Comparison of ENCODE assay signal across 11 cellular contexts in the genomic region with DNA sequence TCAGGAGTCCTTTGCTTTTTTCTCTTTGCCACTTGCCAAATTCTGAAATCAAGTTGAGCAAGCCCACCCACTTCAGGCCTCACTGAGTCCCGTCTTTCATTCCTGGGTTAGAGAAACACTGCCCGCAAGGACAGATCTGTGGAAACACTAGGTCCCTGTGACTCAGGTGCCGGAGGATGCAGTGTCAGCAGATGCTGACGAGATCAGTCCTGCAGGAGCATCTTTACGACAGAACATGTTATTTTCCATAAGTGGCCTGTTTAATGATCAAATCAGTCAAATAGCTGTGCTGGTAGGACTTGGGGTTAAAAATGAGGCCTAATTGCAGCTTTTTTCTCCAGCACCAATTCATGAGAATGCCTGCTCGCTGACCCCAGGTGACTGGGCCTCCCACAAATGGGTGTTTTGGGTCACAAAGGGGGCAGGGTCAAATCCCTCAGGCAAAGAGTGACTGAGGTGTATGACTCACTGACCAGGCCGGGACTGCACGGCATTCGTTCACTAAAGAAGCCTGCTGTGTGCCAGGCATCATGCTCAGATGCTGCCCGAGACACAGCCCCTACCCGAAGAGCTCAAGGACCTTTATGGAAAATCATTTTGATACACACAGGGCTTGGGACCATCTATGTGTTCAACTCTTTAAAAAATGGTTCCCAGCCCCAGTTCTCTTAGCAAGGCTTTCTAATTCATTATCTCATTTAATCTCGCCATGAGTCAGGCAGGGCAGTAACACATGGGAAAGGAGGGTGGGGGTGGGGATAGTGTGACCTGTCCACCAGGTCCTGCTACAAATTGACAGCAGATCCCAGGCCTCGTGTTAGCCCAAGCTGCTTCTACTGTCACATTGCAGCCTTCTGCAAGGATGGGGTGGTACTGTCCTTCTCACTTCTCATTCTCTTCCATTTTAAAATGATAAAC. TPM values are rescaled to one million over a fixed set of nuclear protein-coding genes. Genes with fewer than 3 reads are reported as not detected.
A peak's percentile ranks its signal among the peaks of the same experiment; 100 is the strongest.
DNase-seq lines count a peak whose midpoint lies in the region; ATAC-seq and TF ChIP-seq lines count a peak whose summit lies in the region.
"Had no signal": no experiment of that assay in that cellular context is flagged by ENCODE, and none has a peak within 500 bp of the region (broad histone marks: within the 10 kb centered on the region; RNA-seq: fewer than 3 reads in every experiment).

No MANE protein-coding gene starts in this region.

- intact Hi-C loops in gastrocnemius medialis (cut with DNase I; ENCODE audit: low total_unique reads), result loop anchor here (10.0 kb wide), 1 partner anchor 625 kb away; a partner anchor contains a TSS

- peak overlapping the region; percentile 29 for H3K4me2 ChIP-seq in parathyroid adenoma (ENCODE audit: low read length)

- peak overlapping the region; percentile 9 for H3K9ac ChIP-seq in endodermal cell (ENCODE audit: extremely low read depth, low read length, poor library complexity, severe bottlenecking)
- no peak overlapping the region for H3K9ac ChIP-seq in parathyroid adenoma

- TF ChIP-seq CTCF in endodermal cell (conservative IDR thresholded peaks at IDR 0.05) (no peak), parathyroid adenoma (IDR thresholded peaks at IDR 0.05) (no peak), gastrocnemius medialis (IDR thresholded peaks at IDR 0.05 in 4 of 5, conservative IDR thresholded peaks at IDR 0.05 in 1 of 5) (no peak)

- no peak for TF ChIP-seq POLR2A in gastrocnemius medialis (IDR thresholded peaks at IDR 0.05)

- peak overlapping the region; percentile 4 for H2AFZ ChIP-seq in parathyroid adenoma

- H3K9me3 ChIP-seq in endodermal cell (ENCODE audit: control insufficient read depth, low read length) (no peaks in the 10 kb centered on the region), parathyroid adenoma (ENCODE audit: control insufficient read depth, low read length) (no peaks in the 10 kb centered on the region), gastrocnemius medialis (no peaks in the 10 kb centered on the region)
- H3K9me3 ChIP-seq: pancreas had no signal

- no peaks in the 10 kb centered on the region for H3K27me3 Mint-ChIP-seq in endodermal cell (ENCODE audit: insufficient read depth)
- H3K27me3 Mint-ChIP-seq: activated CD4-positive, alpha-beta memory T cell treated with anti-CD3 and anti-CD28 coated beads, Interleukin-2, amount 10 ng/mL, durations not matched to agents 7 days and 5 days had no signal

- ATAC-seq in GM21786 (IDR thresholded peaks at IDR 0.05; ENCODE audit: unreplicated experiment) (peak; percentile 29), gastrocnemius medialis (no peak), GM21619 (IDR thresholded peaks at IDR 0.05; ENCODE audit: unreplicated experiment) (no peak)

- H3K9me3 Mint-ChIP-seq in endodermal cell, result no peaks in the 10 kb centered on the region
- H3K9me3 Mint-ChIP-seq: activated CD4-positive, alpha-beta memory T cell treated with anti-CD3 and anti-CD28 coated beads, Interleukin-2, amount 10 ng/mL, durations not matched to agents 7 days and 5 days had no signal

- H3K27ac Mint-ChIP-seq in endodermal cell, result peak overlapping the region; percentile 77
- H3K27ac Mint-ChIP-seq: activated CD4-positive, alpha-beta memory T cell treated with anti-CD3 and anti-CD28 coated beads, Interleukin-2, amount 10 ng/mL, durations not matched to agents 7 days and 5 days had no signal

- WGBS in endodermal cell (ENCODE audit: insufficient coverage in 1 of 2, insufficient read length in 1 of 2), 2 experiments, result 76 to 77% methylated on average over 11 to 13 of the region's 13 CpGs

- H3K79me2 ChIP-seq in parathyroid adenoma, result no peaks in the 10 kb centered on the region

- peaks cover 45% of the 10 kb centered on the region for H3K4me1 Mint-ChIP-seq in endodermal cell

- H3K27ac ChIP-seq in endodermal cell (ENCODE audit: low read depth, low read length) (peak overlapping the region; percentile 36), parathyroid adenoma (peak overlapping the region; percentile 67), gastrocnemius medialis (no peak overlapping the region)
- H3K27ac ChIP-seq: pancreas had no signal

- DNase-seq in NCI-H226 (peak; percentile 48), endodermal cell (peak; percentile 66), gastrocnemius medialis (no peak)
- no peak for DNase-seq in activated CD4-positive, CD25-positive, alpha-beta regulatory T cell (lab: John Stamatoyannopoulos, UW)
- DNase-seq in stimulated activated CD4-positive, alpha-beta T cell treated with anti-CD3 and anti-CD28 coated beads, Interleukin-2, amount 100 ng/mL, for 48 hours, result no peak
- DNase-seq: activated CD4-positive, alpha-beta memory T cell treated with anti-CD3 and anti-CD28 coated beads, Interleukin-2, amount 10 ng/mL, durations not matched to agents 7 days and 5 days; RPMI8226 had no signal

- H3K4me1 ChIP-seq in endodermal cell (ENCODE audit: control insufficient read depth, insufficient read depth, low read length) (peaks cover 24% of the 10 kb centered on the region), parathyroid adenoma (peaks cover 17% of the 10 kb centered on the region), gastrocnemius medialis (peaks cover 5 to 12% of the 10 kb centered on the region in 2 donors)

- no peak overlapping the region for H3K4me3 Mint-ChIP-seq in endodermal cell
- H3K4me3 Mint-ChIP-seq: activated CD4-positive, alpha-beta memory T cell treated with anti-CD3 and anti-CD28 coated beads, Interleukin-2, amount 10 ng/mL, durations not matched to agents 7 days and 5 days had no signal

- H3K36me3 ChIP-seq in endodermal cell (ENCODE audit: control insufficient read depth, insufficient read depth, low read length) (peaks cover 4% of the 10 kb centered on the region), parathyroid adenoma (ENCODE audit: control insufficient read depth, insufficient read depth, low read length) (no peaks in the 10 kb centered on the region), gastrocnemius medialis (no peaks in the 10 kb centered on the region)

- no peaks in the 10 kb centered on the region for H3K27me3 ChIP-seq in endodermal cell (ENCODE audit: control insufficient read depth, insufficient read depth, low read length, poor library complexity, severe bottlenecking)
- H3K27me3 ChIP-seq in parathyroid adenoma (ENCODE audit: control insufficient read depth, insufficient read depth, low read length), result no peaks in the 10 kb centered on the region
- H3K27me3 ChIP-seq in gastrocnemius medialis, result no peaks in the 10 kb centered on the region
- H3K27me3 ChIP-seq: pancreas had no signal

- in situ Hi-C loops in gastrocnemius medialis (cut with MboI; ENCODE audit: low sequenced_read_pairs in 4 of 4), result loop anchor here in 3 of 4 donors (10.0 to 25.0 kb wide), 2 partner anchors 55 to 113 kb away; a partner anchor contains a TSS

- peaks cover 12% of the 10 kb centered on the region for H3K36me3 Mint-ChIP-seq in endodermal cell (ENCODE audit: low read depth)

- H3K4me3 ChIP-seq in endodermal cell (ENCODE audit: low read length), result no peak overlapping the region
- no peak overlapping the region for H3K4me3 ChIP-seq in parathyroid adenoma (ENCODE audit: low read depth, low read length)
- H3K4me3 ChIP-seq in gastrocnemius medialis, result no peak overlapping the region
- H3K4me3 ChIP-seq: pancreas had no signal

RNA-seq across cellular contexts. Expression of a gene that starts 21.0 kb away (rescaled TPM):
- total RNA-seq in endodermal cell, result 10 to 100 TPM in 1 of 2 donors, 1 to 10 TPM in 1; 10.0 to 11.3 TPM
- 18.8 TPM for polyA plus RNA-seq in endodermal cell (2013, experiment 1 of 2)
- 17.2 TPM for polyA plus RNA-seq in endodermal cell (2013, experiment 2 of 2)
- total RNA-seq in gastrocnemius medialis, result 1 to 10 TPM; 3.1 to 7.5 (median 3.3) TPM

RNA-seq across cellular contexts. Expression of a gene that starts 31.5 kb away (rescaled TPM):
- total RNA-seq in endodermal cell (10 to 100 TPM; 85.4 to 94.4 TPM), gastrocnemius medialis (100 to 1,000 TPM; 115 to 332 (median 159) TPM)
- 136 TPM for polyA plus RNA-seq in endodermal cell (2013, experiment 1 of 2)
- 119 TPM for polyA plus RNA-seq in endodermal cell (2013, experiment 2 of 2)

RNA-seq across cellular contexts. Expression of a gene that starts 50.3 kb away (rescaled TPM):
- total RNA-seq in endodermal cell (not detected), gastrocnemius medialis (10 to 100 TPM in 1 of 4 donors, 1 to 10 TPM in 3; 5.4 to 10.4 (median 7.1) TPM)
- not detected for polyA plus RNA-seq in endodermal cell (2013, experiment 1 of 2)
- polyA plus RNA-seq in endodermal cell (2013, experiment 2 of 2), result not detected

RNA-seq across cellular contexts. Expression of a gene that starts 58.7 kb away (rescaled TPM):
- total RNA-seq in endodermal cell (10 to 100 TPM; 32.2 to 48.2 TPM), gastrocnemius medialis (10 to 100 TPM in 1 of 4 donors, 1 to 10 TPM in 3; 4.7 to 14.3 (median 6.5) TPM)
- 31.3 TPM for polyA plus RNA-seq in endodermal cell (2013, experiment 1 of 2)
- 24.1 TPM for polyA plus RNA-seq in endodermal cell (2013, experiment 2 of 2)
- total RNA-seq: activated CD4-positive, alpha-beta memory T cell treated with anti-CD3 and anti-CD28 coated beads, Interleukin-2, amount 10 ng/mL, durations not matched to agents 7 days and 5 days had no signal

Comparison
In these comparisons a context has a peak if more than half of its experiments do, and no peak if none do; other contexts are left out.
1. DNase-seq: peak in NCI-H226 (single experiment) and endodermal cell (single experiment); none in activated CD4-positive, CD25-positive, alpha-beta regulatory T cell (0 of 4), stimulated activated CD4-positive, alpha-beta T cell treated with anti-CD3 and anti-CD28 coated beads, Interleukin-2, amount 100 ng/mL, for 48 hours (0 of 2) and gastrocnemius medialis (0 of 2).
2. H3K27ac ChIP-seq: peak in endodermal cell (single experiment) and parathyroid adenoma (single experiment); none in gastrocnemius medialis (0 of 4).
3. RNA of a gene that starts 50.3 kb away (total RNA-seq): 5.4 to 10.4 TPM in gastrocnemius medialis; not detected in endodermal cell; every median in the first group is over 4 times any median in the second.